In genomic region chr10:58140054-58140453, GRCh38 we compare ENCODE assay signal across 40 cellular contexts.
"Had no signal": no experiment of that assay in that cellular context is flagged by ENCODE, and none has a peak within 500 bp of the region (broad histone marks: within the 10 kb centered on the region; RNA-seq: fewer than 3 reads in every experiment).

No MANE protein-coding gene starts in this region.

- H3K9me3 Mint-ChIP-seq: activated naive CD4-positive, alpha-beta T cell treated with anti-CD3 and anti-CD28 coated beads, Interleukin-2, amount 50 U/mL, for 24 hours; activated naive CD8-positive, alpha-beta T cell treated with anti-CD3 and anti-CD28 coated beads, Interleukin-2, amount 50 U/mL, for 24 hours; activated T-cell treated with anti-CD3 and anti-CD28 coated beads, Interleukin-2, amount 50 U/mL, for 24 hours; central memory CD8-positive, alpha-beta T cell had no signal

- H3K4me1 ChIP-seq: ascending aorta had no signal

- H3K4me3 ChIP-seq: ascending aorta, cardiac muscle cell had no signal

- H3K36me3 Mint-ChIP-seq: activated naive CD4-positive, alpha-beta T cell treated with anti-CD3 and anti-CD28 coated beads, Interleukin-2, amount 10 ng/mL, durations not matched to agents 7 days and 5 days; activated naive CD4-positive, alpha-beta T cell treated with anti-CD3 and anti-CD28 coated beads, Interleukin-2, amount 50 U/mL, for 24 hours; activated naive CD8-positive, alpha-beta T cell; activated naive CD8-positive, alpha-beta T cell treated with anti-CD3 and anti-CD28 coated beads, Interleukin-2, amount 10 ng/mL, durations not matched to agents 7 days and 5 days; brain had no signal

- ATAC-seq: activated CD4-positive, alpha-beta T cell treated with anti-CD3 and anti-CD28 coated beads for 36 hours; activated CD4-positive, CD25-positive, alpha-beta regulatory T cell treated with anti-CD3 and anti-CD28 coated beads, Interleukin-2, amount 50 U/mL, for 24 hours; activated CD8-positive, alpha-beta memory T cell treated with anti-CD3 and anti-CD28 coated beads, Interleukin-2, amount 10 ng/mL, durations not matched to agents 7 days and 5 days; activated CD8-positive, alpha-beta T cell treated with anti-CD3 and anti-CD28 coated beads, Interleukin-2, amount 10 ng/mL, durations not matched to agents 7 days and 5 days; activated naive CD8-positive, alpha-beta T cell treated with anti-CD3 and anti-CD28 coated beads, Interleukin-2, amount 50 U/mL, for 24 hours; WTC11 had no signal

- DNase-seq: activated CD4-positive, alpha-beta memory T cell treated with anti-CD3 and anti-CD28 coated beads, Interleukin-2, amount 10 ng/mL, durations not matched to agents 7 days and 5 days; activated CD4-positive, alpha-beta T cell treated with anti-CD3 and anti-CD28 coated beads for 1 hour; activated CD4-positive, alpha-beta T cell treated with anti-CD3 and anti-CD28 coated beads for 36 hours; activated CD4-positive, alpha-beta T cell treated with anti-CD3 and anti-CD28 coated beads for 48 hours; activated CD4-positive, alpha-beta T cell treated with anti-CD3 and anti-CD28 coated beads, Interleukin-2, amount 10 ng/mL, durations not matched to agents 7 days and 5 days; activated CD4-positive, alpha-beta T cell treated with anti-CD3 and anti-CD28 coated beads, Interleukin-2, amount 50 U/mL, for 48 hours; activated CD4-positive, CD25-positive, alpha-beta regulatory T cell; activated CD8-positive, alpha-beta memory T cell treated with anti-CD3 and anti-CD28 coated beads for 24 hours; activated CD8-positive, alpha-beta memory T cell treated with anti-CD3 and anti-CD28 coated beads, Interleukin-2, amount 10 ng/mL, durations not matched to agents 7 days and 5 days; activated CD8-positive, alpha-beta memory T cell treated with anti-CD3 and anti-CD28 coated beads, Interleukin-2, amount 50 U/mL, for 48 hours; activated CD8-positive, alpha-beta T cell treated with anti-CD3 and anti-CD28 coated beads, Interleukin-2, amount 10 ng/mL, durations not matched to agents 7 days and 5 days; activated effector memory CD4-positive, alpha-beta T cell treated with Interleukin-2 at 50 U/mL for 16 hours; activated gamma-delta T cell; activated naive CD4-positive, alpha-beta T cell treated with anti-CD3 and anti-CD28 coated beads, Interleukin-2, amount 10 ng/mL, durations not matched to agents 7 days and 5 days; activated naive CD4-positive, alpha-beta T cell treated with Interleukin-2 at 50 U/mL for 16 hours; activated naive CD8-positive, alpha-beta T cell treated with anti-CD3 and anti-CD28 coated beads, Interleukin-2, amount 10 ng/mL, durations not matched to agents 7 days and 5 days; activated naive CD8-positive, alpha-beta T cell treated with anti-CD3 and anti-CD28 coated beads, Interleukin-2, amount 50 U/mL, for 24 hours; activated T-cell treated with anti-CD3 and anti-CD28 coated beads, Interleukin-2, amount 50 U/mL, for 24 hours; activated T-cell treated with anti-CD3 and anti-CD28 coated beads, Interleukin-2, amount 50 U/mL, for 48 hours; amygdala; anterior cingulate cortex; caudate nucleus; SW 1271; T-helper 1 cell; T-helper 2 cell; T-helper 9 cell had no signal

- FAIRE-seq: bronchial epithelial cell, TTC549 had no signal

- H3K4me3 Mint-ChIP-seq: activated CD4-positive, alpha-beta memory T cell treated with anti-CD3 and anti-CD28 coated beads, Interleukin-2, amount 10 ng/mL, durations not matched to agents 7 days and 5 days; activated CD4-positive, alpha-beta T cell treated with anti-CD3 and anti-CD28 coated beads for 36 hours; activated CD4-positive, alpha-beta T cell treated with anti-CD3 and anti-CD28 coated beads, Interleukin-2, amount 10 ng/mL, durations not matched to agents 7 days and 5 days; activated CD8-positive, alpha-beta memory T cell treated with anti-CD3 and anti-CD28 coated beads, Interleukin-2, amount 10 ng/mL, durations not matched to agents 7 days and 5 days; activated CD8-positive, alpha-beta T cell treated with anti-CD3 and anti-CD28 coated beads, Interleukin-2, amount 10 ng/mL, durations not matched to agents 7 days and 5 days; activated naive CD4-positive, alpha-beta T cell treated with anti-CD3 and anti-CD28 coated beads, Interleukin-2, amount 10 ng/mL, durations not matched to agents 7 days and 5 days; activated naive CD4-positive, alpha-beta T cell treated with anti-CD3 and anti-CD28 coated beads, Interleukin-2, amount 50 U/mL, for 24 hours; activated naive CD8-positive, alpha-beta T cell; activated naive CD8-positive, alpha-beta T cell treated with anti-CD3 and anti-CD28 coated beads, Interleukin-2, amount 10 ng/mL, durations not matched to agents 7 days and 5 days; activated naive CD8-positive, alpha-beta T cell treated with anti-CD3 and anti-CD28 coated beads, Interleukin-2, amount 50 U/mL, for 24 hours; activated T-cell treated with anti-CD3 and anti-CD28 coated beads, Interleukin-2, amount 50 U/mL, for 24 hours; brain; central memory CD8-positive, alpha-beta T cell; T-helper 1 cell treated with Interleukin-12 subunit alpha and Interleukin-12 subunit beta and Interleukin-4 antibody, amounts not matched to agents 30 μg/mL and 1 μg/mL, for 36 hours; T-helper 2 cell treated with Interferon-gamma antibody and Interleukin-4, amounts not matched to agents 5 μg/mL and 100 μg/mL, for 36 hours; WTC11 had no signal

- H3K27ac Mint-ChIP-seq: activated CD4-positive, alpha-beta memory T cell treated with anti-CD3 and anti-CD28 coated beads, Interleukin-2, amount 10 ng/mL, durations not matched to agents 7 days and 5 days; activated CD4-positive, alpha-beta T cell treated with anti-CD3 and anti-CD28 coated beads for 36 hours; activated CD4-positive, alpha-beta T cell treated with anti-CD3 and anti-CD28 coated beads, Interleukin-2, amount 10 ng/mL, durations not matched to agents 7 days and 5 days; activated CD8-positive, alpha-beta memory T cell treated with anti-CD3 and anti-CD28 coated beads, Interleukin-2, amount 10 ng/mL, durations not matched to agents 7 days and 5 days; activated CD8-positive, alpha-beta T cell treated with anti-CD3 and anti-CD28 coated beads, Interleukin-2, amount 10 ng/mL, durations not matched to agents 7 days and 5 days; activated naive CD4-positive, alpha-beta T cell treated with anti-CD3 and anti-CD28 coated beads, Interleukin-2, amount 10 ng/mL, durations not matched to agents 7 days and 5 days; activated naive CD4-positive, alpha-beta T cell treated with anti-CD3 and anti-CD28 coated beads, Interleukin-2, amount 50 U/mL, for 24 hours; activated naive CD8-positive, alpha-beta T cell; activated naive CD8-positive, alpha-beta T cell treated with anti-CD3 and anti-CD28 coated beads, Interleukin-2, amount 10 ng/mL, durations not matched to agents 7 days and 5 days; activated naive CD8-positive, alpha-beta T cell treated with anti-CD3 and anti-CD28 coated beads, Interleukin-2, amount 50 U/mL, for 24 hours; activated T-cell treated with anti-CD3 and anti-CD28 coated beads, Interleukin-2, amount 50 U/mL, for 24 hours; activated T-helper 2 cell treated with anti-CD3 and anti-CD28 coated beads, Interferon-gamma antibody, Interleukin-2, Interleukin-4, amounts not matched to agents 10 μg/mL and 5 μg/mL and 100 μg/mL, durations not matched to agents 14 hours and 24 hours and 36 hours; T-helper 1 cell treated with Interleukin-12 subunit alpha and Interleukin-12 subunit beta and Interleukin-4 antibody, amounts not matched to agents 30 μg/mL and 1 μg/mL, for 36 hours; T-helper 2 cell treated with Interferon-gamma antibody and Interleukin-4, amounts not matched to agents 5 μg/mL and 100 μg/mL, for 36 hours; WTC11 had no signal

- H3K4me1 Mint-ChIP-seq: activated naive CD4-positive, alpha-beta T cell treated with anti-CD3 and anti-CD28 coated beads, Interleukin-2, amount 50 U/mL, for 24 hours; WTC11 had no signal

- H3K9me3 ChIP-seq: ascending aorta had no signal

- H3K27me3 ChIP-seq: ascending aorta, cardiac muscle cell had no signal

- H3K36me3 ChIP-seq: ascending aorta, cardiac muscle cell, WERI-Rb-1 had no signal

- H3K27me3 Mint-ChIP-seq: activated naive CD8-positive, alpha-beta T cell treated with anti-CD3 and anti-CD28 coated beads, Interleukin-2, amount 10 ng/mL, durations not matched to agents 7 days and 5 days had no signal

- H3K27ac ChIP-seq: ascending aorta, cardiac muscle cell, WERI-Rb-1 had no signal
